Comparison of ENCODE assay signal across 8 cellular contexts in genomic region chr11:79439893-79440450, GRCh38. TPM values are rescaled to one million over a fixed set of nuclear protein-coding genes. Genes with fewer than 3 reads are reported as not detected.
DNase-seq lines count a peak whose midpoint lies in the region; ATAC-seq and TF ChIP-seq lines count a peak whose summit lies in the region.

No MANE protein-coding gene starts in this region.

- CTCF ChIA-PET in AG04449 (lab: Yijun Ruan, JAX), result interaction anchor here (1.1 to 2.8 kb wide), 18 partner anchors 8 to 794 kb away, joined by 3 to 22 read pairs (median 6); no protein-coding TSS in a partner anchor

- H3K4me3 ChIP-seq in AG04449 (ENCODE audit: low read depth, low read length) (peak overlapping the region; percentile 70), HUES6 (ENCODE audit: low read depth, low read length) (peak overlapping the region; percentile 76), dorsolateral prefrontal cortex (peak overlapping the region; percentile 41 to 84 (median 71)), aorta (ENCODE audit: low read length in 2 of 2) (peak overlapping the region; percentile 34 to 42)

- ATAC-seq in aorta (ENCODE audit: low FRiP score) (peak; percentile 31), GM21723 (IDR thresholded peaks at IDR 0.05; ENCODE audit: unreplicated experiment) (no peak)

- H3K4me1 ChIP-seq in HUES6 (ENCODE audit: control insufficient read depth, insufficient read depth, low read length), result peaks cover 20% of the 10 kb centered on the region
- H3K4me1 ChIP-seq in aorta (ENCODE audit: control insufficient read depth in 1 of 2, insufficient read depth in 2 of 2, low read length in 2 of 2), result no peaks in the 10 kb centered on the region

- 0% methylated on average over 29 to 54 of the region's 54 CpGs for WGBS in aorta, 2 donors

- intact Hi-C loops in dorsolateral prefrontal cortex (cut with DNase I), result loop anchor here (5.0 to 10.0 kb wide), 2 partner anchors 183 to 195 kb away; no protein-coding TSS in a partner anchor
- intact Hi-C loops in aorta (cut with DNase I), result loop anchor here (5.0 to 10.0 kb wide), 5 partner anchors 38 to 345 kb away; no protein-coding TSS in a partner anchor

- DNase-seq in AG04449 (ENCODE audit: low read depth, low spot score) (no peak), dorsolateral prefrontal cortex (peak in 5 of 10 donors; percentile 20 to 54 (median 36)), medulla oblongata (ENCODE audit: extremely low spot score) (peak; percentile 25), aorta (peak; percentile 56 to 83), OCI-M2 (lab: John Stamatoyannopoulos, UW; ENCODE audit: unreplicated experiment) (no peak), dedifferentiated amniotic fluid mesenchymal stem cell (ENCODE audit: extremely low spot score) (no peak)

- peak overlapping the region; percentile 27; the same call in 1 of the 2 replicates for H3K27ac ChIP-seq in HUES6 (ENCODE audit: low read depth, low read length)
- H3K27ac ChIP-seq in dorsolateral prefrontal cortex, result peak overlapping the region in 58 of 59 donors; percentile 3 to 96 (median 87)
- peak overlapping the region in 1 of 2 donors; percentile 70 for H3K27ac ChIP-seq in aorta (ENCODE audit: low read depth in 1 of 2, low read length in 2 of 2)

- peak overlapping the region; percentile 80 for H3K9ac ChIP-seq in HUES6 (ENCODE audit: low read length)

- H3K9me3 ChIP-seq in HUES6 (ENCODE audit: control insufficient read depth, insufficient read depth, low read depth, low read length) (no peaks in the 10 kb centered on the region), aorta (ENCODE audit: control insufficient read depth, low read length) (no peaks in the 10 kb centered on the region)

- TF ChIP-seq CTCF in AG04449 (IDR thresholded peaks at IDR 0.05; ENCODE audit: insufficient read depth, low read length, missing control alignments), result no peak
- TF ChIP-seq CTCF in dorsolateral prefrontal cortex (IDR thresholded peaks at IDR 0.05 in 54 of 56, conservative IDR thresholded peaks at IDR 0.05 in 2 of 56; ENCODE audit: low read depth in 1 of 56, partially characterized antibody in 56 of 56), result peak in 2 of 56 donors; percentile 7 to 25

- peaks cover 77% of the 10 kb centered on the region for H3K27me3 ChIP-seq in HUES6 (ENCODE audit: control insufficient read depth, insufficient read depth, low read length)
- H3K27me3 ChIP-seq in dorsolateral prefrontal cortex, result peaks cover 0 to 70% (median 6%) of the 10 kb centered on the region in 45 donors
- H3K27me3 ChIP-seq in aorta (ENCODE audit: control insufficient read depth in 1 of 2, insufficient read depth in 2 of 2, low read length in 1 of 2), result no peaks in the 10 kb centered on the region

- H3K36me3 ChIP-seq in HUES6 (ENCODE audit: control insufficient read depth, insufficient read depth, low read length), result no peaks in the 10 kb centered on the region
- no peaks in the 10 kb centered on the region for H3K36me3 ChIP-seq in aorta (ENCODE audit: control insufficient read depth in 1 of 2, insufficient read depth in 2 of 2, low read length in 1 of 2)

- POLR2A ChIA-PET in AG04449 (lab: Yijun Ruan, JAX), result interaction anchor here (0.9 to 2.3 kb wide), 6 partner anchors 8 to 203 kb away, joined by 3 to 15 read pairs (median 5); no protein-coding TSS in a partner anchor

RNA-seq across cellular contexts. Expression of gene TENM4, which starts 0.9 kb away (rescaled TPM):
- total RNA-seq in dorsolateral prefrontal cortex, result 100 to 1,000 TPM in 5 of 120 experiments, 10 to 100 TPM in 115; 37.8 to 115 (median 70.2) TPM
- 1 to 10 TPM; 4.7 to 9.1 TPM for total RNA-seq in aorta
- under 1 TPM; 0.20 to 0.25 TPM for polyA plus RNA-seq in aorta

Comparison
In these comparisons a context has a peak if more than half of its experiments do, and no peak if none do; other contexts are left out.
1. DNase-seq: peak in medulla oblongata (single experiment) and aorta (2 of 2); none in AG04449 (single experiment), OCI-M2 (single experiment) and dedifferentiated amniotic fluid mesenchymal stem cell (single experiment).
2. Peak in every context shown above with its lines, with median percentiles within 50 percentile points of each other: H3K4me3 ChIP-seq.